24 cellular contexts compared by ENCODE assay signal in the genomic region with DNA sequence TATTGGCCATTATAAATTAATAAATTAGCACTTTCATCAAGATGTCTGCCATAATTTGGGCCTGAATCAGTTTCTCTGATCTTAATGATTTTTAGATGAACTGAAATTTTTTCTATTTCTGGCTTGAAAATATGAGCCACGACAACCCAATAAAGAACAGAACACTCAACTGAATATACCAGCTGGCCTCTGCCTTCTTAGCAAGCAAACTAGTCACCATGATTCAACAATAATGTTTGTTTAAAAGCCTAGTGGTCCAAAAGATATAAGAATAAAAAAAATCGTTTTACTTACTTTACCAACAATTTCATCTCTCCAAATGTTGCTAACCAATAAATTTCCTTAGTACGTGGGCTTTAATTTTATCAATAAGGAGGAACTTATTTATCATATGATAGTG.
"Had no signal": no experiment of that assay in that cellular context is flagged by ENCODE, and none has a peak within 500 bp of the region (broad histone marks: within the 10 kb centered on the region; RNA-seq: fewer than 3 reads in every experiment).

No MANE protein-coding gene starts in this region.

- FAIRE-seq: colon, endothelial cell of umbilical vein, kidney had no signal

- H3K9me3 ChIP-seq: stomach, suprapubic skin had no signal

- H3K4me3 ChIP-seq: smooth muscle cell, stomach, suprapubic skin had no signal

- H3K27me3 ChIP-seq: dorsolateral prefrontal cortex, stomach, suprapubic skin had no signal

- ATAC-seq: activated CD8-positive, alpha-beta memory T cell treated with anti-CD3 and anti-CD28 coated beads, Interleukin-2, amount 10 ng/mL, durations not matched to agents 7 days and 5 days; activated CD8-positive, alpha-beta T cell treated with anti-CD3 and anti-CD28 coated beads for 36 hours; activated naive CD8-positive, alpha-beta T cell treated with anti-CD3 and anti-CD28 coated beads, Interleukin-2, amount 50 U/mL, for 24 hours; effector memory CD8-positive, alpha-beta T cell; left lobe of liver; naive thymus-derived CD4-positive, alpha-beta T cell; sciatic nerve; stimulated activated memory B cell treated with anti-CD40 and anti-IgM and Interleukin-4, amounts not matched to agents 10 μg/mL and 1 μg/mL and 100 μg/mL, for 72 hours; T-cell had no signal

- H3K36me3 ChIP-seq: stomach, suprapubic skin had no signal

- H3K27ac ChIP-seq: suprapubic skin, WERI-Rb-1 had no signal

- H3K4me1 ChIP-seq: stomach, suprapubic skin had no signal

- DNase-seq: activated CD4-positive, alpha-beta T cell treated with anti-CD3 and anti-CD28 coated beads, Interleukin-2, amount 10 ng/mL, durations not matched to agents 7 days and 5 days; activated CD4-positive, CD25-positive, alpha-beta regulatory T cell treated with anti-CD3 and anti-CD28 coated beads, Interleukin-2, amount 50 U/mL, for 72 hours; activated CD8-positive, alpha-beta memory T cell treated with anti-CD3 and anti-CD28 coated beads, Interleukin-2, amount 10 ng/mL, durations not matched to agents 7 days and 5 days; activated CD8-positive, alpha-beta T cell treated with anti-CD3 and anti-CD28 coated beads for 36 hours; activated gamma-delta T cell; activated naive CD4-positive, alpha-beta T cell treated with anti-CD3 and anti-CD28 coated beads, Interleukin-2, amount 50 U/mL, for 16 hours; activated naive CD8-positive, alpha-beta T cell treated with anti-CD3 and anti-CD28 coated beads, Interleukin-2, amount 50 U/mL, for 24 hours; activated T-cell treated with anti-CD3 and anti-CD28 coated beads for 4 hours; dorsolateral prefrontal cortex; effector memory CD8-positive, alpha-beta T cell; kidney; naive thymus-derived CD4-positive, alpha-beta T cell; occipital lobe; stimulated activated CD4-positive, alpha-beta T cell treated with anti-CD3 and anti-CD28 coated beads, Interleukin-15, amount 100 ng/mL, for 24 hours; stomach; T-cell; WERI-Rb-1 had no signal
